2 cellular contexts compared by ENCODE assay signal in genomic region chr17:29238133-29238850, GRCh38.
TF ChIP-seq lines count a peak whose summit lies in the region.

No MANE protein-coding gene starts in this region.

TF ChIP-seq in SK-N-SH, 30 proteins besides CTCF, POLR2A, EP300 and RAD21:
- no peak for TF ChIP-seq ZBTB33 (IDR thresholded peaks at IDR 0.05; ENCODE audit: borderline replicate concordance, low read depth)
- no peak for TF ChIP-seq MEF2A (IDR thresholded peaks at IDR 0.05; ENCODE audit: borderline replicate concordance, low read depth)
- no peak for TF ChIP-seq SIN3A (IDR thresholded peaks at IDR 0.05; ENCODE audit: borderline replicate concordance, low read depth, low read length)

TF ChIP-seq in SK-N-SH treated with all-trans-retinoic acid at 6 μM for 48 hours, 23 proteins besides CTCF, POLR2A, EP300 and RAD21 (continued from another document):
- TF ChIP-seq CREB5 (CRISPR knock-in tag; IDR thresholded peaks at IDR 0.05; ENCODE audit: low read depth) = no peak
- no peak for TF ChIP-seq PATZ1 (CRISPR knock-in tag; IDR thresholded peaks at IDR 0.05; ENCODE audit: borderline replicate concordance)
- no peak for TF ChIP-seq BACH2 (CRISPR knock-in tag; IDR thresholded peaks at IDR 0.05; ENCODE audit: borderline replicate concordance)
- no peak for TF ChIP-seq CSDC2 (CRISPR knock-in tag; IDR thresholded peaks at IDR 0.05)
